In the genomic region with DNA sequence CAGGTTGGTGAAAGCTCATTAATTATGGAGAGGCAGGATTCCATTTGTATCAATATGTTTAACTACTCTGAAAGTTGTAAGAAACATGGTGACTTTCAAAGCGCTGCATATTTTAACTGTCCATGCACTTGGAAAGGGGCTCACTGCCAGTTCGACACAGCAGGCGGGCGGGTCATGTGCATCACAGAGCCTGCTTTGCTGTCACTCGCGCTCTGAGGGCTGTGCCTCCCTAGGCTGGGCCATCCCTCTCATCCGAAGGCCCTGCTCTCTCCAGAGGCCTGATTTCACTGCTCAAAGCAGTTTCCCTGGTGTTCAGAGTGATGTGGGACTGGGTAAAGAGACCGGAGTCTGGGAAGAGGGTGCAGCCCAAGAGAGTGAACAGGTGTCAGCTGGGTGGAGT, we compare ENCODE assay signal across 20 cellular contexts.
A peak's percentile ranks its signal among the peaks of the same experiment; 100 is the strongest.
DNase-seq lines count a peak whose midpoint lies in the region; ATAC-seq and TF ChIP-seq lines count a peak whose summit lies in the region.
"Had no signal": no experiment of that assay in that cellular context is flagged by ENCODE, and none has a peak within 500 bp of the region (broad histone marks: within the 10 kb centered on the region; RNA-seq: fewer than 3 reads in every experiment).

No MANE protein-coding gene starts in this region.

- no peak overlapping the region for H3K27ac ChIP-seq in neuronal stem cell (replicated peaks; ENCODE audit: low read length)
- H3K27ac ChIP-seq in aorta (ENCODE audit: low read depth in 1 of 2, low read length in 2 of 2), result no peak overlapping the region
- H3K27ac ChIP-seq in uterus, result no peak overlapping the region
- H3K27ac ChIP-seq in psoas muscle, result no peak overlapping the region
- H3K27ac ChIP-seq: 22Rv1; A549; BLaER1 treated with 17β-estradiol and CSF1 and Interleukin-3, amounts not matched to agents 10 nM and 100 nM; C4-2B had no signal

- H2AFZ ChIP-seq in neuronal stem cell (ENCODE audit: low read length), result no peak overlapping the region

- no peak overlapping the region for H3K4me2 ChIP-seq in neuronal stem cell (ENCODE audit: insufficient read depth, low read length, poor library complexity, severe bottlenecking)
- H3K4me2 ChIP-seq: A549; BLaER1 treated with 17β-estradiol and CSF1 and Interleukin-3, amounts not matched to agents 10 nM and 100 nM had no signal

- intact Hi-C loops in Right ventricle myocardium inferior (cut with DNase I) (no loop called here), left ventricle myocardium superior (cut with micrococcal nuclease) (no loop called here), aorta (cut with DNase I) (no loop called here), uterus (cut with DNase I; ENCODE audit: low total_unique reads) (no loop called here), psoas muscle (cut with DNase I) (no loop called here)

- DNase-seq in Right ventricle myocardium inferior (ENCODE audit: missing footprints) (peak; percentile 27), left ventricle myocardium superior (no peak), neuronal stem cell (ENCODE audit: low spot score) (no peak), aorta (no peak), uterus (no peak), psoas muscle (no peak)
- DNase-seq in stimulated activated CD4-positive, alpha-beta T cell treated with anti-CD3 and anti-CD28 coated beads, Interleukin-4, amount 100 ng/mL, for 24 hours, result no peak
- DNase-seq: AML-193; Caco-2; Calu3; CD4-positive, alpha-beta T cell; CD8-positive, alpha-beta T cell; DMS79 treated with DMSO at 0.1 percent for 48 hours; GF-D8 had no signal

- no peak for TF ChIP-seq CTCF in uterus (IDR thresholded peaks at IDR 0.05)
- TF ChIP-seq CTCF in psoas muscle (IDR thresholded peaks at IDR 0.05), result no peak

- H3K4me3 Mint-ChIP-seq in stimulated activated memory B cell treated with anti-CD40 and anti-IgM and Interleukin-4, amounts not matched to agents 10 μg/mL and 1 μg/mL and 100 μg/mL, for 72 hours, result no peak overlapping the region
- H3K4me3 Mint-ChIP-seq: B cell; CD4-positive, alpha-beta T cell; CD8-positive, alpha-beta T cell had no signal

- no peak overlapping the region for H2BK15ac ChIP-seq in neuronal stem cell (ENCODE audit: low read length)

- no peak overlapping the region for H2BK12ac ChIP-seq in neuronal stem cell (ENCODE audit: low read length)

- H3K36me3 ChIP-seq in neuronal stem cell (replicated peaks in 1 of 2; ENCODE audit: control insufficient read depth in 2 of 2, insufficient read depth in 2 of 2, low read length in 2 of 2) (no peaks in the 10 kb centered on the region), aorta (ENCODE audit: control insufficient read depth in 1 of 2, insufficient read depth in 2 of 2, low read length in 1 of 2) (no peaks in the 10 kb centered on the region), uterus (no peaks in the 10 kb centered on the region), psoas muscle (ENCODE audit: insufficient read depth in 1 of 2, low read depth in 1 of 2) (no peaks in the 10 kb centered on the region)
- H3K36me3 ChIP-seq: BLaER1 treated with 17β-estradiol and CSF1 and Interleukin-3, amounts not matched to agents 10 nM and 100 nM had no signal

- H4K91ac ChIP-seq in neuronal stem cell (ENCODE audit: low read depth, low read length, poor library complexity), result no peak overlapping the region

- no peaks in the 10 kb centered on the region for H3K4me1 Mint-ChIP-seq in stimulated activated memory B cell treated with anti-CD40 and anti-IgM and Interleukin-4, amounts not matched to agents 10 μg/mL and 1 μg/mL and 100 μg/mL, for 72 hours
- H3K4me1 Mint-ChIP-seq: B cell had no signal

- no peak overlapping the region for H2BK5ac ChIP-seq in neuronal stem cell (ENCODE audit: low read length)

- no peaks in the 10 kb centered on the region for H3K79me1 ChIP-seq in neuronal stem cell (ENCODE audit: low read depth, low read length)

- H4K8ac ChIP-seq in neuronal stem cell (ENCODE audit: low read depth, low read length), result no peak overlapping the region

- peak overlapping the region; percentile 64 for H3K14ac ChIP-seq in neuronal stem cell (ENCODE audit: low read length)

- H3K4me1 ChIP-seq in neuronal stem cell (ENCODE audit: control insufficient read depth in 2 of 2, insufficient read depth in 1 of 2, low read depth in 1 of 2, low read length in 2 of 2) (no peaks in the 10 kb centered on the region), aorta (ENCODE audit: control insufficient read depth in 1 of 2, insufficient read depth in 2 of 2, low read length in 2 of 2) (no peaks in the 10 kb centered on the region), uterus (no peaks in the 10 kb centered on the region), psoas muscle (no peaks in the 10 kb centered on the region)
- H3K4me1 ChIP-seq: A549; BLaER1 treated with 17β-estradiol and CSF1 and Interleukin-3, amounts not matched to agents 10 nM and 100 nM; Caco-2 had no signal

- peaks cover 0 to 1% of the 10 kb centered on the region in 2 donors for H3K9me3 ChIP-seq in neuronal stem cell (replicated peaks in 1 of 2; ENCODE audit: control insufficient read depth in 2 of 2, insufficient read depth in 1 of 2, low read depth in 1 of 2, low read length in 2 of 2)
- no peaks in the 10 kb centered on the region for H3K9me3 ChIP-seq in aorta (ENCODE audit: control insufficient read depth, low read length)
- H3K9me3 ChIP-seq in uterus, result no peaks in the 10 kb centered on the region
- peaks cover 5% of the 10 kb centered on the region for H3K9me3 ChIP-seq in psoas muscle
- H3K9me3 ChIP-seq: A549, Caco-2 had no signal

- H3K36me3 Mint-ChIP-seq in stimulated activated memory B cell treated with anti-CD40 and anti-IgM and Interleukin-4, amounts not matched to agents 10 μg/mL and 1 μg/mL and 100 μg/mL, for 72 hours, result no peaks in the 10 kb centered on the region
- H3K36me3 Mint-ChIP-seq: CD8-positive, alpha-beta T cell had no signal

- no peak overlapping the region for H2AK5ac ChIP-seq in neuronal stem cell (ENCODE audit: low read depth, low read length)

- no peak for TF ChIP-seq POLR2A in uterus (IDR thresholded peaks at IDR 0.05)

- H3K4me3 ChIP-seq in neuronal stem cell (ENCODE audit: low read length in 2 of 2), result no peak overlapping the region
- H3K4me3 ChIP-seq in aorta (ENCODE audit: low read length in 2 of 2), result no peak overlapping the region
- no peak overlapping the region for H3K4me3 ChIP-seq in uterus
- H3K4me3 ChIP-seq in psoas muscle, result no peak overlapping the region
- H3K4me3 ChIP-seq: A549; BLaER1 treated with 17β-estradiol and CSF1 and Interleukin-3, amounts not matched to agents 10 nM and 100 nM had no signal

- no peak overlapping the region for H3K23ac ChIP-seq in neuronal stem cell (ENCODE audit: low read depth, low read length, poor library complexity)

- H3K27me3 ChIP-seq in neuronal stem cell (ENCODE audit: control insufficient read depth in 3 of 3, insufficient read depth in 3 of 3, low read depth in 1 of 3, low read length in 3 of 3), result no peaks in the 10 kb centered on the region
- H3K27me3 ChIP-seq in aorta (ENCODE audit: control insufficient read depth in 1 of 2, insufficient read depth in 2 of 2, low read length in 1 of 2), result no peaks in the 10 kb centered on the region
- H3K27me3 ChIP-seq in uterus, result no peaks in the 10 kb centered on the region
- no peaks in the 10 kb centered on the region for H3K27me3 ChIP-seq in psoas muscle (ENCODE audit: insufficient read depth in 3 of 3, low read length in 2 of 3)
- H3K27me3 ChIP-seq: BLaER1 treated with 17β-estradiol and CSF1 and Interleukin-3, amounts not matched to agents 10 nM and 100 nM had no signal

- no peak for ATAC-seq in Right ventricle myocardium inferior
- ATAC-seq in left ventricle myocardium superior, result no peak
- ATAC-seq in stimulated activated memory B cell treated with anti-CD40 and anti-IgM and Interleukin-4, amounts not matched to agents 10 μg/mL and 1 μg/mL and 100 μg/mL, for 72 hours, result peak; percentile 13
- peak; percentile 52 for ATAC-seq in aorta (ENCODE audit: low FRiP score)
- ATAC-seq in psoas muscle, result no peak
- ATAC-seq: CD8-positive, alpha-beta T cell had no signal

- H3K27me3 Mint-ChIP-seq in stimulated activated memory B cell treated with anti-CD40 and anti-IgM and Interleukin-4, amounts not matched to agents 10 μg/mL and 1 μg/mL and 100 μg/mL, for 72 hours, result no peaks in the 10 kb centered on the region
- H3K27me3 Mint-ChIP-seq: B cell; CD4-positive, alpha-beta T cell had no signal

- H2BK120ac ChIP-seq in neuronal stem cell (ENCODE audit: low read depth, low read length), result no peak overlapping the region

- no CpG with 5 or more reads among the region's 8 CpGs for WGBS in neuronal stem cell (ENCODE audit: extremely low coverage in 2 of 2, insufficient read length in 2 of 2, insufficient replicate concordance in 1 of 2), 2 donors
- WGBS in aorta, 2 donors, result 73 to 87% methylated on average over 8 of the region's 8 CpGs
- WGBS in psoas muscle, 3 donors, result 82 to 87% (median 85%) methylated on average over 8 of the region's 8 CpGs

- no peak overlapping the region for H3K27ac Mint-ChIP-seq in stimulated activated memory B cell treated with anti-CD40 and anti-IgM and Interleukin-4, amounts not matched to agents 10 μg/mL and 1 μg/mL and 100 μg/mL, for 72 hours
- H3K27ac Mint-ChIP-seq: B cell; CD4-positive, alpha-beta T cell; CD8-positive, alpha-beta T cell had no signal

- no peak overlapping the region for H3K9ac ChIP-seq in neuronal stem cell (ENCODE audit: low read depth, low read length, poor library complexity)
- H3K9ac ChIP-seq: BLaER1 treated with 17β-estradiol and CSF1 and Interleukin-3, amounts not matched to agents 10 nM and 100 nM had no signal

- no peak overlapping the region for H3K4ac ChIP-seq in neuronal stem cell (ENCODE audit: low read length)

- H3K18ac ChIP-seq in neuronal stem cell (ENCODE audit: low read length), result peak overlapping the region; percentile 66

- peaks cover 11% of the 10 kb centered on the region for H3K9me3 Mint-ChIP-seq in stimulated activated memory B cell treated with anti-CD40 and anti-IgM and Interleukin-4, amounts not matched to agents 10 μg/mL and 1 μg/mL and 100 μg/mL, for 72 hours

Comparison
In these comparisons a context has a peak if more than half of its experiments do, and no peak if none do; other contexts are left out.
1. ATAC-seq: peak in stimulated activated memory B cell treated with anti-CD40 and anti-IgM and Interleukin-4, amounts not matched to agents 10 μg/mL and 1 μg/mL and 100 μg/mL, for 72 hours (single experiment) and aorta (single experiment); none in Right ventricle myocardium inferior (single experiment), left ventricle myocardium superior (single experiment) and psoas muscle (0 of 4).